12 cellular contexts compared by ENCODE assay signal in genomic region chr2:1590611-1591460, GRCh38.
DNase-seq lines count a peak whose midpoint lies in the region; FAIRE-seq and TF ChIP-seq lines count a peak whose summit lies in the region.
"Had no signal": no experiment of that assay in that cellular context is flagged by ENCODE, and none has a peak within 500 bp of the region (broad histone marks: within the 10 kb centered on the region; RNA-seq: fewer than 3 reads in every experiment).

No MANE protein-coding gene starts in this region.

- TF ChIP-seq CTCF in astrocyte (IDR thresholded peaks at IDR 0.05; ENCODE audit: insufficient read depth, low read depth, low read length), result no peak

- H3K27ac ChIP-seq in astrocyte (ENCODE audit: low read depth, low read length) (no peak overlapping the region), subcutaneous abdominal adipose tissue (ENCODE audit: low read depth, low read length) (peak overlapping the region; percentile 86)
- no peak overlapping the region for H3K27ac ChIP-seq in effector memory CD4-positive, alpha-beta T cell (ENCODE audit: insufficient read depth, low read length, poor library complexity, severe bottlenecking)
- H3K27ac ChIP-seq: 22Rv1 had no signal

- H3K4me2 ChIP-seq in astrocyte (ENCODE audit: low read length), result peak overlapping the region; percentile 54

- H3K9me3 ChIP-seq in astrocyte (ENCODE audit: insufficient read depth, low read depth, low read length) (no peaks in the 10 kb centered on the region), iPS-18c (ENCODE audit: control insufficient read depth, insufficient read depth, low read length) (peaks cover 2% of the 10 kb centered on the region), subcutaneous abdominal adipose tissue (ENCODE audit: control insufficient read depth in 5 of 5, low read length in 5 of 5) (no peaks in the 10 kb centered on the region)
- no peaks in the 10 kb centered on the region for H3K9me3 ChIP-seq in effector memory CD4-positive, alpha-beta T cell (ENCODE audit: control insufficient read depth, low read length)
- H3K9me3 ChIP-seq: gastroesophageal sphincter had no signal

- H3K27ac Mint-ChIP-seq in astrocyte (ENCODE audit: unreplicated experiment), result peak overlapping the region; percentile 73
- H3K27ac Mint-ChIP-seq: activated naive CD8-positive, alpha-beta T cell had no signal

- no peak overlapping the region for H3K4me3 ChIP-seq in astrocyte (ENCODE audit: insufficient read depth, low read depth, low read length)
- H3K4me3 ChIP-seq in iPS-18c (ENCODE audit: insufficient read depth, low read depth, low read length), result peak overlapping the region; percentile 20; the same call in 1 of the 2 replicates
- no peak overlapping the region for H3K4me3 ChIP-seq in subcutaneous abdominal adipose tissue (ENCODE audit: low read depth in 1 of 5, low read length in 5 of 5)
- no peak overlapping the region for H3K4me3 ChIP-seq in effector memory CD4-positive, alpha-beta T cell (ENCODE audit: insufficient read depth, low read depth, low read length, poor library complexity, severe bottlenecking)

- H3K9me3 Mint-ChIP-seq in astrocyte (ENCODE audit: unreplicated experiment), result no peaks in the 10 kb centered on the region

- no peaks in the 10 kb centered on the region for H3K36me3 Mint-ChIP-seq in astrocyte (ENCODE audit: low read depth, unreplicated experiment)
- H3K36me3 Mint-ChIP-seq: activated naive CD8-positive, alpha-beta T cell had no signal

- H3K9ac ChIP-seq in astrocyte (ENCODE audit: low read length), result peak overlapping the region; percentile 82
- H3K9ac ChIP-seq in subcutaneous abdominal adipose tissue (ENCODE audit: low read length in 5 of 5), result no peak overlapping the region

- H3K4me1 ChIP-seq in astrocyte (ENCODE audit: insufficient read depth, low read length) (peaks cover 64% of the 10 kb centered on the region), subcutaneous abdominal adipose tissue (ENCODE audit: control insufficient read depth in 5 of 5, insufficient read depth in 5 of 5, low read length in 5 of 5) (peaks cover 11 to 34% (median 29%) of the 10 kb centered on the region in 5 donors)
- no peaks in the 10 kb centered on the region for H3K4me1 ChIP-seq in effector memory CD4-positive, alpha-beta T cell (ENCODE audit: control insufficient read depth, insufficient read depth, low read length, poor library complexity, severe bottlenecking)

- H3K4me1 Mint-ChIP-seq in astrocyte (ENCODE audit: low read depth, unreplicated experiment), result peaks cover 25% of the 10 kb centered on the region

- H3K27me3 ChIP-seq in astrocyte (ENCODE audit: insufficient read depth, low read length), result no peaks in the 10 kb centered on the region
- H3K27me3 ChIP-seq in subcutaneous abdominal adipose tissue (ENCODE audit: control insufficient read depth in 5 of 5, insufficient read depth in 4 of 5, low read length in 5 of 5), result peaks cover 0 to 3% (median 0%) of the 10 kb centered on the region in 5 donors
- H3K27me3 ChIP-seq in effector memory CD4-positive, alpha-beta T cell (replicated peaks; ENCODE audit: control insufficient read depth, insufficient read depth, low read length, poor library complexity, severe bottlenecking), result no peaks in the 10 kb centered on the region

- H2AFZ ChIP-seq in astrocyte (ENCODE audit: low read depth, low read length), result no peak overlapping the region

- H3K4me3 Mint-ChIP-seq in astrocyte (ENCODE audit: unreplicated experiment), result no peak overlapping the region
- H3K4me3 Mint-ChIP-seq: activated naive CD8-positive, alpha-beta T cell had no signal

- FAIRE-seq in astrocyte (lab: Jason Lieb, UNC) (no peak), frontal cortex (lab: Jason Lieb, UNC) (no peak)

- H3K36me3 ChIP-seq in astrocyte (ENCODE audit: insufficient read depth, low read length) (no peaks in the 10 kb centered on the region), subcutaneous abdominal adipose tissue (ENCODE audit: control insufficient read depth in 5 of 5, insufficient read depth in 5 of 5, low read length in 5 of 5) (no peaks in the 10 kb centered on the region)
- no peaks in the 10 kb centered on the region for H3K36me3 ChIP-seq in effector memory CD4-positive, alpha-beta T cell (ENCODE audit: control insufficient read depth, insufficient read depth, low read length)
- H3K36me3 ChIP-seq: gastroesophageal sphincter had no signal

- H3K27me3 Mint-ChIP-seq in astrocyte (ENCODE audit: low read depth, unreplicated experiment), result peaks cover 10% of the 10 kb centered on the region

- no peaks in the 10 kb centered on the region for H3K79me2 ChIP-seq in astrocyte (ENCODE audit: insufficient read depth, low read length)

- DNase-seq in NCI-H2029 (lab: John Stamatoyannopoulos, UW), result peak; percentile 26
- DNase-seq in NCI-H2029 treated with DMSO at 0.1 percent for 48 hours (lab: John Stamatoyannopoulos, UW), result no peak
- no peak for DNase-seq in astrocyte (ENCODE audit: low read depth)
- no peak for DNase-seq in frontal cortex (ENCODE audit: low spot score in 2 of 2)
- no peak for DNase-seq in effector memory CD4-positive, alpha-beta T cell
- no peak for DNase-seq in Kasumi-1 (lab: John Stamatoyannopoulos, UW)
- DNase-seq: NCI-H1436 treated with DMSO at 0.1 percent for 48 hours had no signal

- H4K20me1 ChIP-seq in astrocyte (ENCODE audit: insufficient read depth, low read length), result no peaks in the 10 kb centered on the region
